In genomic region chr3:43879166-43879565, GRCh38 we compare ENCODE assay signal across 10 cellular contexts.
DNase-seq lines count a peak whose midpoint lies in the region; TF ChIP-seq lines count a peak whose summit lies in the region.
"Had no signal": no experiment of that assay in that cellular context is flagged by ENCODE, and none has a peak within 500 bp of the region (broad histone marks: within the 10 kb centered on the region; RNA-seq: fewer than 3 reads in every experiment).

No MANE protein-coding gene starts in this region.

- H3K27ac ChIP-seq in parathyroid adenoma = no peak overlapping the region

- TF ChIP-seq CTCF in Loucy (conservative IDR thresholded peaks at IDR 0.05; ENCODE audit: low read length) (peak; percentile 63), brain (conservative IDR thresholded peaks at IDR 0.05) (peak; percentile 25 to 46), parathyroid adenoma (IDR thresholded peaks at IDR 0.05) (peak; percentile 29)

- H3K79me2 ChIP-seq in Loucy (ENCODE audit: insufficient read depth, low read length) (no peaks in the 10 kb centered on the region), parathyroid adenoma (no peaks in the 10 kb centered on the region)

- H3K27me3 Mint-ChIP-seq in brain = peaks cover 6% of the 10 kb centered on the region

- no peak overlapping the region for H3K27ac Mint-ChIP-seq in brain

- H3F3A ChIP-seq in Loucy (ENCODE audit: low read depth) = no peaks in the 10 kb centered on the region

- no peaks in the 10 kb centered on the region for H3K9me2 ChIP-seq in Loucy (replicated peaks; ENCODE audit: low read depth, low read length)

- H3K27me3 ChIP-seq in Loucy (ENCODE audit: insufficient read depth, low read length, poor library complexity, severe bottlenecking) (no peaks in the 10 kb centered on the region), parathyroid adenoma (ENCODE audit: control insufficient read depth, insufficient read depth, low read length) (no peaks in the 10 kb centered on the region)

- H3K9me3 Mint-ChIP-seq in brain = no peaks in the 10 kb centered on the region

- no peaks in the 10 kb centered on the region for H4K20me1 ChIP-seq in Loucy (ENCODE audit: insufficient read depth, low read length, poor library complexity, severe bottlenecking)

- H2AFZ ChIP-seq in Loucy (ENCODE audit: low read length) = peak overlapping the region; percentile 59
- H2AFZ ChIP-seq in parathyroid adenoma = no peak overlapping the region

- H3K9me3 ChIP-seq in Loucy (ENCODE audit: insufficient read depth, low read depth, low read length) = no peaks in the 10 kb centered on the region
- no peaks in the 10 kb centered on the region for H3K9me3 ChIP-seq in parathyroid adenoma (ENCODE audit: control insufficient read depth, low read length)

- DNase-seq in NCI-H1105 treated with DMSO at 0.1 percent for 48 hours (lab: John Stamatoyannopoulos, UW) (peak; percentile 31), NCI-H1105 (lab: John Stamatoyannopoulos, UW) (no peak), DMS114 treated with DMSO at 0.1 percent for 48 hours (lab: John Stamatoyannopoulos, UW; ENCODE audit: unreplicated experiment) (no peak), T1000 (lab: John Stamatoyannopoulos, UW) (no peak)
- no peak for DNase-seq in stimulated activated CD4-positive, alpha-beta T cell treated with anti-CD3 and anti-CD28 coated beads, Interleukin-4, amount 100 ng/mL, for 1 hour
- DNase-seq: activated gamma-delta T cell treated with Interleukin-2 at 50 U/mL for 16 hours, left cardiac atrium had no signal

- H3K4me1 ChIP-seq in Loucy (ENCODE audit: insufficient read depth, low read length, poor library complexity, severe bottlenecking) = no peaks in the 10 kb centered on the region
- H3K4me1 ChIP-seq in parathyroid adenoma = no peaks in the 10 kb centered on the region

- H3K9ac ChIP-seq in Loucy (ENCODE audit: low read depth, low read length, poor library complexity, severe bottlenecking) (no peak overlapping the region), parathyroid adenoma (no peak overlapping the region)

- H3K36me3 ChIP-seq in Loucy (ENCODE audit: insufficient read depth, low read length) (no peaks in the 10 kb centered on the region), parathyroid adenoma (ENCODE audit: control insufficient read depth, insufficient read depth, low read length) (no peaks in the 10 kb centered on the region)

- peaks cover 3% of the 10 kb centered on the region for H3K4me1 Mint-ChIP-seq in brain

- H3K4me3 ChIP-seq in Loucy (ENCODE audit: low read length, poor library complexity, severe bottlenecking) = no peak overlapping the region
- H3K4me3 ChIP-seq in parathyroid adenoma (ENCODE audit: low read depth, low read length) = no peak overlapping the region

- no peak overlapping the region for H3K4me3 Mint-ChIP-seq in brain

- H3K4me2 ChIP-seq in Loucy (ENCODE audit: low read depth, low read length, poor library complexity, severe bottlenecking) = no peak overlapping the region
- no peak overlapping the region for H3K4me2 ChIP-seq in parathyroid adenoma (ENCODE audit: low read length)

- no peaks in the 10 kb centered on the region for H3K36me3 Mint-ChIP-seq in brain
